In the genomic region with DNA sequence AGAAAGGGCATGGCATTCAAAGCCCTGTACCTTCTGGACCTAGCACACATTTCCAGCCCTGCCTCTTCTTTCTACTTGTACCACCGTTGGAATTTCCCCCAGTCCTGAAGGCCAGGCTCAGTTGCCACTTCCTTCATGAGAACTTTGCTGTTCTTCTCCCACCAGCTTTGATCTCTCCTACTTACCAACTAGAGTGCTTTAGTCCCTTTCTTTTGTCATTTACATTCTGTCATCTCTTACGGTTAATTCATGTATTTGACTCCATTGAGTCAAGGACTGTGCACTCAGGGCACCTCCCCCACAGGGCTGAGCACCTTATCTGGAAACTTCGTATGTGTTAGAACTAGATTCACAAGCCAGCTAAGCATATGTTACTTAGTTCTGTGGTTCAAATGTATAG, we compare ENCODE assay signal across 11 cellular contexts. TPM values are rescaled to one million over a fixed set of nuclear protein-coding genes. Genes with fewer than 3 reads are reported as not detected.
DNase-seq lines count a peak whose midpoint lies in the region; ATAC-seq lines count a peak whose summit lies in the region.
"Had no signal": no experiment of that assay in that cellular context is flagged by ENCODE, and none has a peak within 500 bp of the region (broad histone marks: within the 10 kb centered on the region; RNA-seq: fewer than 3 reads in every experiment).

No MANE protein-coding gene starts in this region.

- H3K9me3 Mint-ChIP-seq in memory B cell: no peaks in the 10 kb centered on the region
- no peaks in the 10 kb centered on the region for H3K9me3 Mint-ChIP-seq in stimulated activated effector memory CD8-positive, alpha-beta T cell treated with anti-CD3 and anti-CD28 coated beads, Interleukin-12 subunit alpha, Interleukin-12 subunit beta, amount 100 ng/mL, for 72 hours

- ATAC-seq in T-helper 17 cell (peak; percentile 14), memory B cell (ENCODE audit: low read depth) (no peak), HG02642 (IDR thresholded peaks at IDR 0.05; ENCODE audit: poor library complexity, unreplicated experiment) (no peak), HG03342 (IDR thresholded peaks at IDR 0.05; ENCODE audit: unreplicated experiment) (no peak)
- ATAC-seq in stimulated activated effector memory CD8-positive, alpha-beta T cell treated with anti-CD3 and anti-CD28 coated beads, Interleukin-12 subunit alpha, Interleukin-12 subunit beta, amount 100 ng/mL, for 72 hours: peak; percentile 12

- no peaks in the 10 kb centered on the region for H3K27me3 Mint-ChIP-seq in T-helper 17 cell
- H3K27me3 Mint-ChIP-seq in memory B cell: no peaks in the 10 kb centered on the region

- peak in 2 of 3 donors; percentile 20 to 32 for DNase-seq in T-helper 17 cell
- DNase-seq in activated T-cell treated with anti-CD3 and anti-CD28 coated beads for 24 hours (ENCODE audit: low read depth): peak; percentile 54
- DNase-seq in memory B cell (ENCODE audit: low spot score in 2 of 2): no peak
- DNase-seq in stimulated activated effector memory CD8-positive, alpha-beta T cell treated with anti-CD3 and anti-CD28 coated beads, Interleukin-12 subunit alpha, Interleukin-12 subunit beta, amount 100 ng/mL, for 72 hours (ENCODE audit: low spot score in 2 of 2): peak in 1 of 2 donors; percentile 70
- no peak for DNase-seq in putamen (ENCODE audit: low spot score)
- DNase-seq in effector CD8-positive, alpha-beta T cell (lab: John Stamatoyannopoulos, UW): no peak
- DNase-seq: brain microvascular endothelial cell, NCI-H1417 had no signal

- H3K36me3 Mint-ChIP-seq in T-helper 17 cell (ENCODE audit: low read depth): no peaks in the 10 kb centered on the region
- peaks cover 4% of the 10 kb centered on the region for H3K36me3 Mint-ChIP-seq in memory B cell
- peaks cover 54% of the 10 kb centered on the region for H3K36me3 Mint-ChIP-seq in stimulated activated effector memory CD8-positive, alpha-beta T cell treated with anti-CD3 and anti-CD28 coated beads, Interleukin-12 subunit alpha, Interleukin-12 subunit beta, amount 100 ng/mL, for 72 hours

- H3K27ac Mint-ChIP-seq in T-helper 17 cell: peak overlapping the region; percentile 99
- H3K27ac Mint-ChIP-seq in memory B cell: peak overlapping the region; percentile 49
- peak overlapping the region; percentile 98 for H3K27ac Mint-ChIP-seq in stimulated activated effector memory CD8-positive, alpha-beta T cell treated with anti-CD3 and anti-CD28 coated beads, Interleukin-12 subunit alpha, Interleukin-12 subunit beta, amount 100 ng/mL, for 72 hours

- H3K4me1 Mint-ChIP-seq in T-helper 17 cell (peaks cover 44% of the 10 kb centered on the region), memory B cell (peaks cover 18% of the 10 kb centered on the region)
- H3K4me1 Mint-ChIP-seq in stimulated activated effector memory CD8-positive, alpha-beta T cell treated with anti-CD3 and anti-CD28 coated beads, Interleukin-12 subunit alpha, Interleukin-12 subunit beta, amount 100 ng/mL, for 72 hours: peaks cover 57% of the 10 kb centered on the region

- H3K9me3 ChIP-seq in T-helper 17 cell (ENCODE audit: control insufficient read depth, low read length, poor library complexity, severe bottlenecking): no peaks in the 10 kb centered on the region
- H3K9me3 ChIP-seq: suprapubic skin had no signal

- H3K4me3 Mint-ChIP-seq in T-helper 17 cell (peak overlapping the region; percentile 73), memory B cell (no peak overlapping the region)
- peak overlapping the region; percentile 57 for H3K4me3 Mint-ChIP-seq in stimulated activated effector memory CD8-positive, alpha-beta T cell treated with anti-CD3 and anti-CD28 coated beads, Interleukin-12 subunit alpha, Interleukin-12 subunit beta, amount 100 ng/mL, for 72 hours

RNA-seq across cellular contexts. Expression of gene BICDL1, which starts 26.3 kb away (rescaled TPM):
- 100 to 1,000 TPM; 135 to 146 TPM for total RNA-seq in T-helper 17 cell

Comparison
In these comparisons a context has a peak if more than half of its experiments do, and no peak if none do; other contexts are left out.
1. ATAC-seq: peak in T-helper 17 cell (single experiment) and stimulated activated effector memory CD8-positive, alpha-beta T cell treated with anti-CD3 and anti-CD28 coated beads, Interleukin-12 subunit alpha, Interleukin-12 subunit beta, amount 100 ng/mL, for 72 hours (single experiment); none in memory B cell (single experiment), HG02642 (single experiment) and HG03342 (single experiment).
2. DNase-seq: peak in T-helper 17 cell (2 of 3) and activated T-cell treated with anti-CD3 and anti-CD28 coated beads for 24 hours (single experiment); none in memory B cell (0 of 2), putamen (single experiment) and effector CD8-positive, alpha-beta T cell (single experiment).
3. H3K27ac Mint-ChIP-seq: peak in every context shown above with its lines; median percentile 99 in T-helper 17 cell; 98 in stimulated activated effector memory CD8-positive, alpha-beta T cell treated with anti-CD3 and anti-CD28 coated beads, Interleukin-12 subunit alpha, Interleukin-12 subunit beta, amount 100 ng/mL, for 72 hours; 49 in memory B cell.